10 cellular contexts compared by ENCODE assay signal in genomic region chr7:139830292-139830691, GRCh38. TPM values are rescaled to one million over a fixed set of nuclear protein-coding genes. Genes with fewer than 3 reads are reported as not detected.
DNase-seq lines count a peak whose midpoint lies in the region; ATAC-seq and TF ChIP-seq lines count a peak whose summit lies in the region.
"Had no signal": no experiment of that assay in that cellular context is flagged by ENCODE, and none has a peak within 500 bp of the region (broad histone marks: within the 10 kb centered on the region; RNA-seq: fewer than 3 reads in every experiment).

No MANE protein-coding gene starts in this region.

- peak overlapping the region in 7 of 12 donors; percentile 19 to 64 (median 32) for H3K4me3 ChIP-seq in heart left ventricle
- H3K4me3 ChIP-seq in ascending aorta: peak overlapping the region; percentile 0 to 6
- H3K4me3 ChIP-seq in mesenchymal stem cell (ENCODE audit: insufficient read depth in 1 of 2, low read depth in 1 of 2, low read length in 2 of 2): no peak overlapping the region
- peak overlapping the region in 3 of 4 donors; percentile 34 to 40 (median 36) for H3K4me3 ChIP-seq in upper lobe of left lung

- no peak overlapping the region for H3K14ac ChIP-seq in mesenchymal stem cell (ENCODE audit: low read length in 2 of 2)

- H3K27ac ChIP-seq in heart left ventricle (peak overlapping the region in 1 of 12 donors; percentile 90), ascending aorta (no peak overlapping the region), mesenchymal stem cell (ENCODE audit: low read length, poor library complexity, severe bottlenecking) (peak overlapping the region; percentile 97), upper lobe of left lung (peak overlapping the region; percentile 65 to 83 (median 79))

- H2BK120ac ChIP-seq in mesenchymal stem cell (ENCODE audit: low read depth, low read length): no peak overlapping the region

- H3K79me1 ChIP-seq in mesenchymal stem cell (replicated peaks; ENCODE audit: low read length, poor library complexity, severe bottlenecking): peaks cover 6% of the 10 kb centered on the region

- H2BK12ac ChIP-seq in mesenchymal stem cell (ENCODE audit: low read length in 2 of 2): no peak overlapping the region

- no peak overlapping the region for H2AK5ac ChIP-seq in mesenchymal stem cell (ENCODE audit: low read length, severe bottlenecking)

- no peak overlapping the region for H3K4ac ChIP-seq in mesenchymal stem cell (ENCODE audit: low read depth in 1 of 2, low read length in 2 of 2)

- H4K91ac ChIP-seq in mesenchymal stem cell (ENCODE audit: low read length): no peak overlapping the region

- H2AFZ ChIP-seq in mesenchymal stem cell (ENCODE audit: low read depth, low read length): no peak overlapping the region

- H3K36me3 ChIP-seq in heart left ventricle (no peaks in the 10 kb centered on the region), ascending aorta (no peaks in the 10 kb centered on the region), mesenchymal stem cell (ENCODE audit: control insufficient read depth in 1 of 2, insufficient read depth in 2 of 2, low read depth in 1 of 2, low read length in 2 of 2) (no peaks in the 10 kb centered on the region), upper lobe of left lung (no peaks in the 10 kb centered on the region)

- no peak overlapping the region for H3K18ac ChIP-seq in mesenchymal stem cell (ENCODE audit: low read depth in 1 of 2, low read length in 2 of 2)

- H4K8ac ChIP-seq in mesenchymal stem cell (ENCODE audit: low read length): no peak overlapping the region

- H3K9ac ChIP-seq in mesenchymal stem cell (ENCODE audit: low read length): no peak overlapping the region

- WGBS in heart left ventricle, 4 donors: 81 to 88% (median 84%) methylated on average over 4 of the region's 4 CpGs
- WGBS in mesenchymal stem cell: 50% methylated on average over 1 of the region's 4 CpGs
- WGBS in upper lobe of left lung, 2 donors: 58 to 67% methylated on average over 4 of the region's 4 CpGs

- peaks cover 0 to 12% (median 0%) of the 10 kb centered on the region in 12 donors for H3K9me3 ChIP-seq in heart left ventricle
- H3K9me3 ChIP-seq in ascending aorta: no peaks in the 10 kb centered on the region
- peaks cover 7% of the 10 kb centered on the region for H3K9me3 ChIP-seq in mesenchymal stem cell (ENCODE audit: control insufficient read depth, low read length)
- no peaks in the 10 kb centered on the region for H3K9me3 ChIP-seq in upper lobe of left lung

- TF ChIP-seq POLR2A in heart left ventricle (IDR thresholded peaks at IDR 0.05) (no peak), upper lobe of left lung (IDR thresholded peaks at IDR 0.05) (no peak)

- intact Hi-C loops in heart left ventricle (cut with DNase I) (no loop called here), left ventricle myocardium superior (cut with micrococcal nuclease) (no loop called here), ascending aorta (cut with DNase I) (no loop called here)

- no peak overlapping the region for H2BK15ac ChIP-seq in mesenchymal stem cell (ENCODE audit: low read depth, poor library complexity, severe bottlenecking)

- no peak for TF ChIP-seq EP300 in upper lobe of left lung (IDR thresholded peaks at IDR 0.05)

- TF ChIP-seq CTCF in heart left ventricle (IDR thresholded peaks at IDR 0.05) (no peak), ascending aorta (IDR thresholded peaks at IDR 0.05) (no peak), upper lobe of left lung (IDR thresholded peaks at IDR 0.05) (no peak)

- H3K4me2 ChIP-seq in mesenchymal stem cell (ENCODE audit: low read length, poor library complexity, severe bottlenecking): no peak overlapping the region

- H3K4me1 ChIP-seq in heart left ventricle (peaks cover 0 to 17% (median 0%) of the 10 kb centered on the region in 12 donors), ascending aorta (no peaks in the 10 kb centered on the region), mesenchymal stem cell (ENCODE audit: control insufficient read depth, insufficient read depth, low read depth, low read length) (peaks cover 19% of the 10 kb centered on the region), upper lobe of left lung (peaks cover 12 to 31% (median 20%) of the 10 kb centered on the region in 4 donors)

- H2BK5ac ChIP-seq in mesenchymal stem cell (ENCODE audit: low read depth, low read length, poor library complexity, severe bottlenecking): peak overlapping the region; percentile 85

- no peak for DNase-seq in heart left ventricle
- no peak for DNase-seq in left ventricle myocardium superior
- no peak for DNase-seq in ascending aorta (ENCODE audit: low spot score in 2 of 2)
- DNase-seq in mesenchymal stem cell: no peak
- DNase-seq in upper lobe of left lung: no peak
- DNase-seq in NCI-H1694 treated with DMSO at 0.1 percent for 48 hours (lab: John Stamatoyannopoulos, UW): no peak
- DNase-seq in activated CD4-positive, CD25-positive, alpha-beta regulatory T cell (lab: John Stamatoyannopoulos, UW): no peak
- DNase-seq: NCI-H524 treated with DMSO at 0.1 percent for 48 hours had no signal

- no peak overlapping the region for H3K23ac ChIP-seq in mesenchymal stem cell (ENCODE audit: low read length in 2 of 2)

- ATAC-seq in heart left ventricle: no peak
- no peak for ATAC-seq in left ventricle myocardium superior
- no peak for ATAC-seq in upper lobe of left lung (ENCODE audit: low FRiP score in 2 of 2)
- no peak for ATAC-seq in HG02642 (IDR thresholded peaks at IDR 0.05; ENCODE audit: poor library complexity, unreplicated experiment)
- ATAC-seq: SK-N-SH treated with all-trans-retinoic acid at 6 μM for 48 hours had no signal

- peaks cover 0 to 5% (median 0%) of the 10 kb centered on the region in 9 donors for H3K27me3 ChIP-seq in heart left ventricle
- H3K27me3 ChIP-seq in ascending aorta: no peaks in the 10 kb centered on the region
- H3K27me3 ChIP-seq in mesenchymal stem cell (ENCODE audit: control insufficient read depth in 1 of 2, insufficient read depth in 1 of 2, low read length in 2 of 2): peaks cover 0 to 26% of the 10 kb centered on the region in 2 experiments
- no peaks in the 10 kb centered on the region for H3K27me3 ChIP-seq in upper lobe of left lung

RNA-seq across cellular contexts. Expression of gene TBXAS1, which starts 1.2 kb away (rescaled TPM):
- total RNA-seq in heart left ventricle (10 to 100 TPM in 2 of 9 donors, 1 to 10 TPM in 7; 2.0 to 32.0 (median 4.7) TPM), left ventricle myocardium superior (5.0 TPM), ascending aorta (3.8 TPM), upper lobe of left lung (100 to 1,000 TPM in 2 of 6 donors, 10 to 100 TPM in 4; 62.8 to 317 (median 85.6) TPM)
- polyA plus RNA-seq in heart left ventricle: 10 to 100 TPM in 1 of 2 donors, 1 to 10 TPM in 1; 2.3 to 12.8 TPM
- 17.7 TPM for polyA plus RNA-seq in mesenchymal stem cell (2013, experiment 1 of 2)
- 19.0 TPM for polyA plus RNA-seq in mesenchymal stem cell (2013, experiment 2 of 2)

RNA-seq across cellular contexts. Expression of gene HIPK2, which starts 52.5 kb away (rescaled TPM):
- 100 to 1,000 TPM; 102 to 244 (median 143) TPM for total RNA-seq in heart left ventricle
- 100 to 1,000 TPM in 1 of 2 donors, 10 to 100 TPM in 1; 43.2 to 205 TPM for polyA plus RNA-seq in heart left ventricle
- total RNA-seq in left ventricle myocardium superior: 103 TPM
- 53.9 TPM for total RNA-seq in ascending aorta
- 89.2 TPM for polyA plus RNA-seq in mesenchymal stem cell (2013, experiment 1 of 2)
- polyA plus RNA-seq in mesenchymal stem cell (2013, experiment 2 of 2): 81.2 TPM
- total RNA-seq in upper lobe of left lung: 10 to 100 TPM; 38.6 to 59.6 (median 45.9) TPM

Comparison
In these comparisons a context has a peak if more than half of its experiments do, and no peak if none do; other contexts are left out.
1. H3K27ac ChIP-seq: peak in mesenchymal stem cell (single experiment) and upper lobe of left lung (4 of 4); none in ascending aorta (0 of 2).
2. H3K4me3 ChIP-seq: peak in heart left ventricle (7 of 12), ascending aorta (2 of 2) and upper lobe of left lung (3 of 4); none in mesenchymal stem cell (0 of 2).